8 cellular contexts compared by ENCODE assay signal in genomic region chr11:68212421-68213134, GRCh38. TPM values are rescaled to one million over a fixed set of nuclear protein-coding genes. Genes with fewer than 3 reads are reported as not detected.
DNase-seq lines count a peak whose midpoint lies in the region; ATAC-seq, FAIRE-seq and TF ChIP-seq lines count a peak whose summit lies in the region.

No MANE protein-coding gene starts in this region.

- H3K9me1 ChIP-seq in IMR-90 (ENCODE audit: insufficient read depth, low read length), result peaks cover 13% of the 10 kb centered on the region; the same call in 1 of the 2 replicates

- FAIRE-seq in pancreas (lab: Jason Lieb, UNC) (no peak), urothelium cell line (lab: Jason Lieb, UNC) (no peak)

- H4K5ac ChIP-seq in IMR-90 (ENCODE audit: low read depth, low read length), result no peak overlapping the region

- intact Hi-C loops in CD4-positive, alpha-beta T cell (cut with DNase I, micrococcal nuclease), result loop anchor here in 1 of 2 experiments (2.0 to 5.0 kb wide), 5 partner anchors 60 to 405 kb away; partner anchors contain the start of genes C11orf24, CHKA and PPP6R3
- intact Hi-C loops in IMR-90 (cut with micrococcal nuclease), result no loop called here
- intact Hi-C loops in head of caudate nucleus (cut with DNase I), result loop anchor here (2.0 to 10.0 kb wide), 3 partner anchors 82 to 245 kb away; partner anchors contain the start of gene CHKA
- intact Hi-C loops in pancreas (cut with DNase I), result no loop called here

- no peak for TF ChIP-seq CTCF in CD4-positive, alpha-beta T cell (IDR thresholded peaks at IDR 0.05)
- TF ChIP-seq CTCF in IMR-90 (conservative IDR thresholded peaks at IDR 0.05; ENCODE audit: low read depth, low read length) (peak; percentile 56), pancreas (IDR thresholded peaks at IDR 0.05) (no peak)

- peaks cover 29% of the 10 kb centered on the region for H3K36me3 Mint-ChIP-seq in CD4-positive, alpha-beta T cell (ENCODE audit: low read depth)
- no peaks in the 10 kb centered on the region for H3K36me3 Mint-ChIP-seq in activated naive CD8-positive, alpha-beta T cell treated with anti-CD3 and anti-CD28 coated beads for 36 hours

- H2BK120ac ChIP-seq in IMR-90 (ENCODE audit: low read depth, low read length), result no peak overlapping the region

- peak overlapping the region; percentile 91 for H3K9ac ChIP-seq in IMR-90 (ENCODE audit: low read depth, low read length)

- H3K23ac ChIP-seq in IMR-90 (ENCODE audit: low read depth, low read length), result no peak overlapping the region

- H3K18ac ChIP-seq in IMR-90 (ENCODE audit: low read depth, low read length), result peak overlapping the region; percentile 24; the same call in 1 of the 2 replicates

- peak overlapping the region; percentile 85 for H2BK5ac ChIP-seq in IMR-90 (ENCODE audit: low read depth, low read length, poor library complexity, severe bottlenecking)

- TF ChIP-seq RAD21 in IMR-90 (IDR thresholded peaks at IDR 0.05; ENCODE audit: low read length), result no peak

- H3K9me3 Mint-ChIP-seq in CD4-positive, alpha-beta T cell, result no peaks in the 10 kb centered on the region
- H3K9me3 Mint-ChIP-seq in activated naive CD8-positive, alpha-beta T cell treated with anti-CD3 and anti-CD28 coated beads for 36 hours, result no peaks in the 10 kb centered on the region

- H3K27ac ChIP-seq in CD4-positive, alpha-beta T cell (ENCODE audit: low read depth, low read length), result peak overlapping the region; percentile 35
- H3K27ac ChIP-seq in IMR-90 (ENCODE audit: insufficient read depth, low read length) (peak overlapping the region; percentile 70), SJSA1 (peak overlapping the region; percentile 91), pancreas (peak overlapping the region; percentile 92 to 99 (median 98))

- H3K79me1 ChIP-seq in IMR-90 (ENCODE audit: low read depth in 1 of 2, low read length in 2 of 2), result peaks cover 6 to 43% of the 10 kb centered on the region in 2 experiments

- no peak overlapping the region for H3K4ac ChIP-seq in IMR-90 (ENCODE audit: low read depth, low read length)

- H3K4me3 Mint-ChIP-seq in CD4-positive, alpha-beta T cell, result peak overlapping the region; percentile 94
- peak overlapping the region; percentile 82 for H3K4me3 Mint-ChIP-seq in activated naive CD8-positive, alpha-beta T cell treated with anti-CD3 and anti-CD28 coated beads for 36 hours

- CTCF ChIA-PET in CD4-positive, alpha-beta T cell (lab: Charles Lee), result no interaction called here
- CTCF ChIA-PET in IMR-90 (lab: Yijun Ruan, JAX), result no interaction called here

- no peak overlapping the region for H2AK5ac ChIP-seq in IMR-90 (ENCODE audit: low read depth, low read length)

- peak overlapping the region; percentile 60 for H2AK9ac ChIP-seq in IMR-90 (replicated peaks; ENCODE audit: low read depth, low read length, poor library complexity)

- no peak overlapping the region for H4K91ac ChIP-seq in IMR-90 (ENCODE audit: insufficient read depth, low read depth, low read length)

- peak in 9 of 10 experiments; percentile 16 to 56 (median 33) for DNase-seq in CD4-positive, alpha-beta T cell
- peak; percentile 75 for DNase-seq in IMR-90
- DNase-seq in SJSA1 (ENCODE audit: low read depth in 1 of 2, low spot score in 2 of 2), result peak; percentile 77 to 90
- DNase-seq in activated naive CD8-positive, alpha-beta T cell treated with anti-CD3 and anti-CD28 coated beads for 36 hours, result peak; percentile 76
- peak in 39 of 42 donors; percentile 21 to 82 (median 60) for DNase-seq in head of caudate nucleus
- DNase-seq in pancreas, result peak; percentile 59 to 82 (median 71)
- peak; percentile 88 for DNase-seq in urothelium cell line (ENCODE audit: low spot score)

- no TSS peak for BruUV-seq in IMR-90 (replicated peaks; lab: Mats Ljungman, UMichigan)

- no peak overlapping the region for H4K8ac ChIP-seq in IMR-90 (ENCODE audit: low read depth in 2 of 2, low read length in 2 of 2)

- no peak for TF ChIP-seq POLR2A in IMR-90 (IDR thresholded peaks at IDR 0.05; ENCODE audit: low read depth, low read length)

- peak overlapping the region; percentile 96 for H3K27ac Mint-ChIP-seq in CD4-positive, alpha-beta T cell
- peak overlapping the region; percentile 72 for H3K27ac Mint-ChIP-seq in activated naive CD8-positive, alpha-beta T cell treated with anti-CD3 and anti-CD28 coated beads for 36 hours

- no peaks in the 10 kb centered on the region for H3K27me3 ChIP-seq in CD4-positive, alpha-beta T cell (ENCODE audit: control insufficient read depth, insufficient read depth, low read length)
- H3K27me3 ChIP-seq in IMR-90 (ENCODE audit: control insufficient read depth, insufficient read depth, low read length), result peaks cover 18% of the 10 kb centered on the region
- H3K27me3 ChIP-seq in SJSA1 (replicated peaks), result peaks cover 9% of the 10 kb centered on the region; the same call in 1 of the 2 replicates
- H3K27me3 ChIP-seq in pancreas, result no peaks in the 10 kb centered on the region

- H3K27me3 Mint-ChIP-seq in CD4-positive, alpha-beta T cell, result peaks cover 13% of the 10 kb centered on the region
- peaks cover 15% of the 10 kb centered on the region for H3K27me3 Mint-ChIP-seq in activated naive CD8-positive, alpha-beta T cell treated with anti-CD3 and anti-CD28 coated beads for 36 hours

- ATAC-seq in CD4-positive, alpha-beta T cell (ENCODE audit: poor library complexity), result peak; percentile 50
- peak; percentile 37 for ATAC-seq in GM19328 (IDR thresholded peaks at IDR 0.05; ENCODE audit: unreplicated experiment)
- peak; percentile 84 for ATAC-seq in IMR-90 (ENCODE audit: low read depth)
- peak; percentile 41 to 62 (median 60) for ATAC-seq in pancreas

- H3K56ac ChIP-seq in IMR-90 (ENCODE audit: extremely low read depth, insufficient read depth, low read length), result no peak overlapping the region

- no peaks in the 10 kb centered on the region for H3K9me3 ChIP-seq in CD4-positive, alpha-beta T cell (ENCODE audit: control insufficient read depth, low read length)
- H3K9me3 ChIP-seq in IMR-90 (ENCODE audit: control insufficient read depth, insufficient read depth, low read length) (no peaks in the 10 kb centered on the region), SJSA1 (replicated peaks) (no peaks in the 10 kb centered on the region), pancreas (no peaks in the 10 kb centered on the region)

- peaks cover 56% of the 10 kb centered on the region for H3K4me1 Mint-ChIP-seq in CD4-positive, alpha-beta T cell (ENCODE audit: low read depth)
- peaks cover 46% of the 10 kb centered on the region for H3K4me1 Mint-ChIP-seq in activated naive CD8-positive, alpha-beta T cell treated with anti-CD3 and anti-CD28 coated beads for 36 hours

- WGBS in IMR-90 (ENCODE audit: extremely low coverage in 2 of 2, insufficient read length in 1 of 2), 2 experiments, result 0% methylated on average over 10 of the region's 80 CpGs; no CpG with 5 or more reads in 1 of the 2 experiments
- 0 to 1% methylated on average over 52 to 78 of the region's 80 CpGs for WGBS in pancreas, 2 donors

- peak overlapping the region; percentile 100 for H3K4me3 ChIP-seq in IMR-90 (ENCODE audit: insufficient read depth, low read depth, low read length)
- H3K4me3 ChIP-seq in SJSA1, result peak overlapping the region; percentile 76
- peak overlapping the region; percentile 67 to 77 (median 70) for H3K4me3 ChIP-seq in pancreas

- no peak overlapping the region for H2BK15ac ChIP-seq in IMR-90 (ENCODE audit: low read depth, low read length)

- POLR2A ChIA-PET in CD4-positive, alpha-beta T cell (lab: Charles Lee), result interaction anchor here (1.6 kb wide), 1 partner anchor 59 kb away, joined by 5 read pairs; the partner anchor contains the start of gene C11orf24
- POLR2A ChIA-PET in IMR-90 (lab: Charles Lee; ENCODE audit: unreplicated experiment), result no interaction called here

- no peak overlapping the region for H2BK20ac ChIP-seq in IMR-90 (ENCODE audit: low read depth, low read length)

- no peak overlapping the region for H3K14ac ChIP-seq in IMR-90 (replicated peaks; ENCODE audit: low read depth, low read length)

- H2AFZ ChIP-seq in IMR-90 (replicated peaks; ENCODE audit: low read length, poor library complexity), result peak overlapping the region; percentile 89

- dilution Hi-C loops in IMR-90 (cut with HindIII; ENCODE audit: low sequenced_read_pairs, unreplicated experiment), result no loop called here

- in situ Hi-C loops in IMR-90 (cut with MboI; ENCODE audit: low sequenced_read_pairs), result no loop called here

- H3K4me1 ChIP-seq in IMR-90 (ENCODE audit: control insufficient read depth, insufficient read depth, low read length) (peaks cover 5% of the 10 kb centered on the region; the same call in 1 of the 2 replicates), SJSA1 (replicated peaks) (peaks cover 16% of the 10 kb centered on the region), pancreas (peaks cover 6 to 19% (median 9%) of the 10 kb centered on the region in 3 donors)

- peak overlapping the region; percentile 94 for H3K4me2 ChIP-seq in IMR-90 (ENCODE audit: low read depth, low read length)

- H3K36me3 ChIP-seq in IMR-90 (ENCODE audit: control insufficient read depth, insufficient read depth, low read length) (no peaks in the 10 kb centered on the region), SJSA1 (peaks cover 4% of the 10 kb centered on the region), pancreas (no peaks in the 10 kb centered on the region)

- H4K20me1 ChIP-seq in IMR-90 (ENCODE audit: insufficient read depth, low read length), result peaks cover 51% of the 10 kb centered on the region

TF ChIP-seq in IMR-90, 13 proteins besides CTCF, POLR2A, EP300 and RAD21 (continues in another document):
- TF ChIP-seq NFE2L2 (IDR thresholded peaks at IDR 0.05; ENCODE audit: low read depth, low read length), result no peak
- TF ChIP-seq CEBPB (IDR thresholded peaks at IDR 0.05; ENCODE audit: low read depth, low read length), result no peak
- TF ChIP-seq BHLHE40 (IDR thresholded peaks at IDR 0.05; ENCODE audit: low read depth, low read length), result peak; percentile 71
- TF ChIP-seq MXI1 (IDR thresholded peaks at IDR 0.05; ENCODE audit: borderline replicate concordance, low read depth, low read length), result peak; percentile 49; the same call in 1 of the 2 replicates

RNA-seq across cellular contexts. Expression of gene KMT5B, which starts 0.5 kb away (rescaled TPM):
- 10 to 100 TPM; 22.5 to 23.3 TPM for total RNA-seq in CD4-positive, alpha-beta T cell
- total RNA-seq in IMR-90 (2012; rRNA removed) (13.4 and 26.1 TPM in 2 replicates), pancreas (10 to 100 TPM; 21.7 to 30.8 (median 23.2) TPM)
- polyA plus RNA-seq in IMR-90 (2012; rRNA removed) (9.6 and 11.2 TPM in 2 replicates), pancreas (10 to 100 TPM; 12.8 to 19.3 TPM)
- polyA plus RNA-seq in IMR-90 (2012; cell fraction: cytosol; rRNA removed), result 2.9 and 4.4 TPM in 2 replicates
- 5.9 and 30.5 TPM in 2 replicates for polyA plus RNA-seq in IMR-90 (2012; cell fraction: nucleus; rRNA removed; ENCODE audit: low replicate concordance)
- total RNA-seq in SJSA1 (2014; rRNA removed; shearing (Covaris generic)), result 57.2 and 58.8 TPM in 2 replicates
- total RNA-seq in activated naive CD8-positive, alpha-beta T cell treated with anti-CD3 and anti-CD28 coated beads for 36 hours, result 10 to 100 TPM; 15.7 to 18.4 TPM

RNA-seq across cellular contexts. Expression of gene C11orf24, which starts 59.2 kb away (rescaled TPM):
- 1 to 10 TPM; 8.0 to 8.5 TPM for total RNA-seq in CD4-positive, alpha-beta T cell
- total RNA-seq in IMR-90 (2012; rRNA removed), result 41.1 and 42.5 TPM in 2 replicates
- polyA plus RNA-seq in IMR-90 (2012; rRNA removed), result 135 and 171 TPM in 2 replicates
- 83.7 and 163 TPM in 2 replicates for polyA plus RNA-seq in IMR-90 (2012; cell fraction: cytosol; rRNA removed)
- 86.3 and 141 TPM in 2 replicates for polyA plus RNA-seq in IMR-90 (2012; cell fraction: nucleus; rRNA removed; ENCODE audit: low replicate concordance)
- 74.3 and 81.7 TPM in 2 replicates for total RNA-seq in SJSA1 (2014; rRNA removed; shearing (Covaris generic))
- 10 to 100 TPM; 42.2 to 44.6 TPM for total RNA-seq in activated naive CD8-positive, alpha-beta T cell treated with anti-CD3 and anti-CD28 coated beads for 36 hours
- total RNA-seq in pancreas, result 10 to 100 TPM; 12.4 to 19.9 (median 16.6) TPM
- polyA plus RNA-seq in pancreas, result 10 to 100 TPM; 19.0 to 20.3 TPM

Comparison
In these comparisons a context has a peak if more than half of its experiments do, and no peak if none do; other contexts are left out.
1. Peak in every context shown above with its lines: DNase-seq, ATAC-seq, H3K4me3 ChIP-seq and H3K27ac ChIP-seq.
2. DNase-seq: peak in every context shown above with its lines; median percentile 88 in urothelium cell line; 84 in SJSA1; 76 in activated naive CD8-positive, alpha-beta T cell treated with anti-CD3 and anti-CD28 coated beads for 36 hours; 75 in IMR-90; 71 in pancreas; 60 in head of caudate nucleus; 33 in CD4-positive, alpha-beta T cell.
3. H3K27ac ChIP-seq: peak in every context shown above with its lines; median percentile 98 in pancreas; 91 in SJSA1; 70 in IMR-90; 35 in CD4-positive, alpha-beta T cell.